In genomic region chr2:104474725-104475124, GRCh38 we compare ENCODE assay signal across 18 cellular contexts.
A peak's percentile ranks its signal among the peaks of the same experiment; 100 is the strongest.
DNase-seq lines count a peak whose midpoint lies in the region; ATAC-seq and TF ChIP-seq lines count a peak whose summit lies in the region.
"Had no signal": no experiment of that assay in that cellular context is flagged by ENCODE, and none has a peak within 500 bp of the region (broad histone marks: within the 10 kb centered on the region; RNA-seq: fewer than 3 reads in every experiment).

No MANE protein-coding gene starts in this region.

- H4K20me1 ChIP-seq in hepatocyte (ENCODE audit: insufficient read depth, poor library complexity, severe bottlenecking): no peaks in the 10 kb centered on the region
- H4K20me1 ChIP-seq: BLaER1 treated with 17β-estradiol and CSF1 and Interleukin-3, amounts not matched to agents 10 nM and 100 nM had no signal

- no peaks in the 10 kb centered on the region for H3K79me2 ChIP-seq in hepatocyte

- H3K27me3 ChIP-seq in hepatocyte (no peaks in the 10 kb centered on the region), neuronal stem cell (ENCODE audit: control insufficient read depth in 3 of 3, insufficient read depth in 3 of 3, low read depth in 1 of 3, low read length in 3 of 3) (no peaks in the 10 kb centered on the region)
- H3K27me3 ChIP-seq: BLaER1 treated with 17β-estradiol and CSF1 and Interleukin-3, amounts not matched to agents 10 nM and 100 nM had no signal

- H2BK15ac ChIP-seq in neuronal stem cell (ENCODE audit: low read length): no peak overlapping the region

- no peak overlapping the region for H3K4ac ChIP-seq in neuronal stem cell (ENCODE audit: low read length)

- H3K27ac ChIP-seq in angular gyrus (ENCODE audit: low read depth, low read length): peak overlapping the region; percentile 57
- no peak overlapping the region for H3K27ac ChIP-seq in hepatocyte
- H3K27ac ChIP-seq in neuronal stem cell (replicated peaks; ENCODE audit: low read length): peak overlapping the region; percentile 57
- H3K27ac ChIP-seq: BLaER1 treated with 17β-estradiol and CSF1 and Interleukin-3, amounts not matched to agents 10 nM and 100 nM; RWPE1 had no signal

- H3K36me3 ChIP-seq in hepatocyte (replicated peaks; ENCODE audit: insufficient read depth, low read depth) (no peaks in the 10 kb centered on the region), neuronal stem cell (replicated peaks in 1 of 2; ENCODE audit: control insufficient read depth in 2 of 2, insufficient read depth in 2 of 2, low read length in 2 of 2) (no peaks in the 10 kb centered on the region)
- H3K36me3 ChIP-seq: BLaER1 treated with 17β-estradiol and CSF1 and Interleukin-3, amounts not matched to agents 10 nM and 100 nM had no signal

- H3K4me1 ChIP-seq in hepatocyte (ENCODE audit: insufficient read depth) (peaks cover 8% of the 10 kb centered on the region), neuronal stem cell (ENCODE audit: control insufficient read depth in 2 of 2, insufficient read depth in 1 of 2, low read depth in 1 of 2, low read length in 2 of 2) (peaks cover 12% of the 10 kb centered on the region in 2 donors)
- H3K4me1 ChIP-seq: BLaER1 treated with 17β-estradiol and CSF1 and Interleukin-3, amounts not matched to agents 10 nM and 100 nM had no signal

- no peak overlapping the region for H3K4me2 ChIP-seq in hepatocyte
- no peak overlapping the region for H3K4me2 ChIP-seq in neuronal stem cell (ENCODE audit: insufficient read depth, low read length, poor library complexity, severe bottlenecking)
- H3K4me2 ChIP-seq: BLaER1 treated with 17β-estradiol and CSF1 and Interleukin-3, amounts not matched to agents 10 nM and 100 nM had no signal

- H3K23ac ChIP-seq in neuronal stem cell (ENCODE audit: low read depth, low read length, poor library complexity): no peak overlapping the region

- no peak overlapping the region for H3K14ac ChIP-seq in neuronal stem cell (ENCODE audit: low read length)

- H2AFZ ChIP-seq in hepatocyte (no peak overlapping the region), neuronal stem cell (ENCODE audit: low read length) (no peak overlapping the region)

- no peak overlapping the region for H2BK120ac ChIP-seq in neuronal stem cell (ENCODE audit: low read depth, low read length)

- no peak overlapping the region for H4K8ac ChIP-seq in neuronal stem cell (ENCODE audit: low read depth, low read length)

- H4K91ac ChIP-seq in neuronal stem cell (ENCODE audit: low read depth, low read length, poor library complexity): no peak overlapping the region

- H2BK5ac ChIP-seq in neuronal stem cell (ENCODE audit: low read length): no peak overlapping the region

- DNase-seq in LNCaP clone FGC (ENCODE audit: low read depth) (peak; percentile 42), hepatocyte (ENCODE audit: low spot score) (peak; percentile 15), neuronal stem cell (ENCODE audit: low spot score) (no peak), GF-D8 (lab: John Stamatoyannopoulos, UW) (no peak), DMS79 treated with DMSO at 0.1 percent for 48 hours (lab: John Stamatoyannopoulos, UW) (no peak)
- DNase-seq: AML-193; CD4-positive, alpha-beta T cell; DMS53; GDM1; NCI-H2029; NCI-H2227 treated with DMSO at 0.1 percent for 48 hours; NCI-H526 treated with DMSO at 0.1 percent for 48 hours; SHP77 had no signal

- 83% methylated on average over 6 of the region's 6 CpGs for WGBS in hepatocyte (ENCODE audit: low lambda C conversion rate, missing lambda C conversion rate)
- WGBS in neuronal stem cell (ENCODE audit: extremely low coverage in 2 of 2, insufficient read length in 2 of 2, insufficient replicate concordance in 1 of 2), 2 donors: no CpG with 5 or more reads among the region's 6 CpGs

- no peak overlapping the region for H2BK12ac ChIP-seq in neuronal stem cell (ENCODE audit: low read length)

- no peaks in the 10 kb centered on the region for H3K9me2 ChIP-seq in hepatocyte (replicated peaks; ENCODE audit: insufficient read depth)

- no peak overlapping the region for H3K9ac ChIP-seq in neuronal stem cell (ENCODE audit: low read depth, low read length, poor library complexity)
- H3K9ac ChIP-seq: BLaER1 treated with 17β-estradiol and CSF1 and Interleukin-3, amounts not matched to agents 10 nM and 100 nM had no signal

- H3K4me3 ChIP-seq in LNCaP clone FGC (ENCODE audit: low read depth, low read length): no peak overlapping the region
- H3K4me3 ChIP-seq in hepatocyte: no peak overlapping the region
- no peak overlapping the region for H3K4me3 ChIP-seq in neuronal stem cell (ENCODE audit: low read length in 2 of 2)
- H3K4me3 ChIP-seq: BLaER1 treated with 17β-estradiol and CSF1 and Interleukin-3, amounts not matched to agents 10 nM and 100 nM had no signal

- H3K9me3 ChIP-seq in hepatocyte (ENCODE audit: low read depth) (no peaks in the 10 kb centered on the region), neuronal stem cell (replicated peaks in 1 of 2; ENCODE audit: control insufficient read depth in 2 of 2, insufficient read depth in 1 of 2, low read depth in 1 of 2, low read length in 2 of 2) (no peaks in the 10 kb centered on the region)
- H3K9me3 ChIP-seq: BLaER1 treated with 17β-estradiol and CSF1 and Interleukin-3, amounts not matched to agents 10 nM and 100 nM had no signal

- no peak for ATAC-seq in GM19452 (IDR thresholded peaks at IDR 0.05; ENCODE audit: unreplicated experiment)
- ATAC-seq: Panc1 had no signal

- TF ChIP-seq CTCF in LNCaP clone FGC (IDR thresholded peaks at IDR 0.05; ENCODE audit: control insufficient read depth, extremely low read depth, insufficient read depth) (no peak), hepatocyte (IDR thresholded peaks at IDR 0.05; ENCODE audit: poor library complexity) (no peak)

- no peaks in the 10 kb centered on the region for H3K79me1 ChIP-seq in neuronal stem cell (ENCODE audit: low read depth, low read length)

- H3K18ac ChIP-seq in neuronal stem cell (ENCODE audit: low read length): no peak overlapping the region

- no peak overlapping the region for H2AK5ac ChIP-seq in neuronal stem cell (ENCODE audit: low read depth, low read length)

Comparison
In these comparisons a context has a peak if more than half of its experiments do, and no peak if none do; other contexts are left out.
1. DNase-seq: peak in LNCaP clone FGC (single experiment) and hepatocyte (single experiment); none in neuronal stem cell (single experiment), GF-D8 (single experiment) and DMS79 treated with DMSO at 0.1 percent for 48 hours (single experiment).